23 cellular contexts compared by ENCODE assay signal in genomic region chr12:68755536-68756243, GRCh38. TPM values are rescaled to one million over a fixed set of nuclear protein-coding genes. Genes with fewer than 3 reads are reported as not detected.
DNase-seq lines count a peak whose midpoint lies in the region; ATAC-seq and TF ChIP-seq lines count a peak whose summit lies in the region.
"Had no signal": no experiment of that assay in that cellular context is flagged by ENCODE, and none has a peak within 500 bp of the region (broad histone marks: within the 10 kb centered on the region; RNA-seq: fewer than 3 reads in every experiment).

No MANE protein-coding gene starts in this region.

- H3K27me3 ChIP-seq in SJSA1 (replicated peaks) (peaks cover 70% of the 10 kb centered on the region), spleen (replicated peaks in 1 of 7) (no peaks in the 10 kb centered on the region), prostate gland (replicated peaks; ENCODE audit: insufficient read depth) (no peaks in the 10 kb centered on the region)
- H3K27me3 ChIP-seq: BE2C, BLaER1 had no signal

- ATAC-seq in left lobe of liver (peak; percentile 45), GM21619 (IDR thresholded peaks at IDR 0.05; ENCODE audit: unreplicated experiment) (no peak)
- ATAC-seq: GM12878 had no signal

- no peak overlapping the region for H3K4me3 ChIP-seq in SJSA1
- no peak overlapping the region for H3K4me3 ChIP-seq in spleen
- H3K4me3 ChIP-seq in prostate gland = no peak overlapping the region
- H3K4me3 ChIP-seq: BLaER1, GM12878 had no signal

- H3K4me1 ChIP-seq in SJSA1 (replicated peaks) (no peaks in the 10 kb centered on the region), spleen (peaks cover 0 to under 1% (median 0%) of the 10 kb centered on the region in 6 donors), prostate gland (replicated peaks) (no peaks in the 10 kb centered on the region)
- H3K4me1 ChIP-seq: BE2C had no signal

- DNase-seq in SJSA1 (ENCODE audit: low read depth in 1 of 2, low spot score in 2 of 2) = peak; percentile 78 to 89
- no peak for DNase-seq in left lobe of liver (ENCODE audit: low spot score)
- DNase-seq in spleen = peak; percentile 8
- no peak for DNase-seq in OCI-M2 (lab: John Stamatoyannopoulos, UW; ENCODE audit: unreplicated experiment)
- no peak for DNase-seq in prostate gland (ENCODE audit: low spot score)
- DNase-seq: 8988T; ACHN; BE2C; C1 segment of cervical spinal cord; CD4-positive, alpha-beta memory T cell; CD4-positive, CD25-positive, alpha-beta regulatory T cell; CD8-positive, alpha-beta memory T cell; COR-L47; DMS 273 treated with DMSO at 0.1 percent for 48 hours; DMS153; DMS53; DMS79; DND-41; EL; GDM1 had no signal

- 71 to 99% (median 96%) methylated on average over 4 of the region's 4 CpGs for WGBS in spleen, 5 donors
- 66% methylated on average over 4 of the region's 4 CpGs for WGBS in prostate gland

- H3K36me3 ChIP-seq in SJSA1 (no peaks in the 10 kb centered on the region), spleen (peaks cover 0 to 98% (median 45%) of the 10 kb centered on the region in 6 donors), prostate gland (no peaks in the 10 kb centered on the region)

- H3K9me3 ChIP-seq in SJSA1 (replicated peaks) = peaks cover 12% of the 10 kb centered on the region
- no peaks in the 10 kb centered on the region for H3K9me3 ChIP-seq in spleen
- H3K9me3 ChIP-seq in prostate gland = no peaks in the 10 kb centered on the region
- H3K9me3 ChIP-seq: BE2C, BLaER1 had no signal

- intact Hi-C loops in spleen (cut with DNase I; ENCODE audit: low total_unique reads) = no loop called here
- intact Hi-C loops in prostate gland (cut with DNase I) = no loop called here

- H3K27ac ChIP-seq in SJSA1 (no peak overlapping the region), spleen (no peak overlapping the region), prostate gland (no peak overlapping the region)
- H3K27ac ChIP-seq: BLaER1 had no signal

- TF ChIP-seq CTCF in spleen (IDR thresholded peaks at IDR 0.05 in 8 of 11, conservative IDR thresholded peaks at IDR 0.05 in 3 of 11) (no peak), prostate gland (IDR thresholded peaks at IDR 0.05) (no peak)

- TF ChIP-seq POLR2A in spleen (IDR thresholded peaks at IDR 0.05) (no peak), prostate gland (IDR thresholded peaks at IDR 0.05) (no peak)

RNA-seq across cellular contexts. Expression of gene SLC35E3, which starts 9.7 kb away (rescaled TPM):
- total RNA-seq in SJSA1 (2014; rRNA removed; shearing (Covaris generic)) = 0.63 and 4.9 TPM in 2 replicates
- 4.9 TPM for total RNA-seq in left lobe of liver
- total RNA-seq in spleen = 10 to 100 TPM in 3 of 7 donors, 1 to 10 TPM in 4; 4.8 to 16.1 (median 7.8) TPM
- 1 to 10 TPM; 4.8 to 5.7 (median 5.1) TPM for polyA plus RNA-seq in spleen
- 10 to 100 TPM in 1 of 2 donors, 1 to 10 TPM in 1; 8.9 to 10.3 TPM for total RNA-seq in prostate gland

RNA-seq across cellular contexts. Expression of gene MDM2, which starts 52.3 kb away (rescaled TPM):
- total RNA-seq in SJSA1 (2014; rRNA removed; shearing (Covaris generic)) = 2,133 and 2,408 TPM in 2 replicates
- total RNA-seq in left lobe of liver = 49.2 TPM
- total RNA-seq in spleen = 100 to 1,000 TPM in 5 of 7 donors, 10 to 100 TPM in 2; 98.9 to 248 (median 125) TPM
- polyA plus RNA-seq in spleen = 10 to 100 TPM; 41.5 to 77.4 (median 52.7) TPM
- total RNA-seq in prostate gland = 10 to 100 TPM; 36.1 to 95.6 TPM

Comparison
In these comparisons a context has a peak if more than half of its experiments do, and no peak if none do; other contexts are left out.
1. DNase-seq: peak in SJSA1 (2 of 2) and spleen (single experiment); none in left lobe of liver (single experiment), OCI-M2 (single experiment) and prostate gland (single experiment).